In genomic region chr10:61974611-61975010, GRCh38 we compare ENCODE assay signal across 8 cellular contexts.
DNase-seq lines count a peak whose midpoint lies in the region; ATAC-seq, FAIRE-seq and TF ChIP-seq lines count a peak whose summit lies in the region.

No MANE protein-coding gene starts in this region.

- H3K27me3 ChIP-seq in Karpas-422 (ENCODE audit: low read length) (no peaks in the 10 kb centered on the region), GM12878 (replicated peaks in 1 of 2; ENCODE audit: control insufficient read depth in 2 of 2, insufficient read depth in 2 of 2, low read length in 1 of 2) (no peaks in the 10 kb centered on the region)

- TF ChIP-seq EP300 in GM12878 (IDR thresholded peaks at IDR 0.05; ENCODE audit: borderline replicate concordance in 1 of 2, control insufficient read depth in 1 of 2, low read depth in 2 of 2, low read length in 2 of 2): no peak

- no peaks in the 10 kb centered on the region for H3K9me3 ChIP-seq in Karpas-422 (ENCODE audit: low read length)
- peaks cover 6% of the 10 kb centered on the region; the same call in 2 of the 3 replicates for H3K9me3 ChIP-seq in GM12878 (replicated peaks; ENCODE audit: control insufficient read depth, insufficient read depth, low read length)

- peak; percentile 12; the same call in 1 of the 3 replicates for ATAC-seq in GM12878
- ATAC-seq in natural killer cell: no peak

- H3K4me2 ChIP-seq in Karpas-422 (ENCODE audit: low read depth, low read length, poor library complexity, severe bottlenecking): peak overlapping the region; percentile 9
- peak overlapping the region; percentile 78 for H3K4me2 ChIP-seq in GM12878 (ENCODE audit: control insufficient read depth, insufficient read depth)

- in situ Hi-C loops in GM12878 (cut with MboI): no loop called here
- in situ Hi-C loops in G401 (cut with HindIII; ENCODE audit: low sequenced_read_pairs): no loop called here

- no peak for FAIRE-seq in GM12878 (lab: Jason Lieb, UNC)

- RAD21 ChIA-PET in GM12878 (lab: Charles Lee; ENCODE audit: unreplicated experiment): interaction anchor here (1.2 to 1.5 kb wide), 2 partner anchors 32 to 78 kb away, joined by 3 to 4 read pairs; no protein-coding TSS in a partner anchor

- SMC1A ChIA-PET in GM12878 (lab: Charles Lee; ENCODE audit: uncharacterized antibody, unreplicated experiment): interaction anchor here (1.4 to 1.9 kb wide), 2 partner anchors 8 to 271 kb away, joined by 4 to 17 read pairs; no protein-coding TSS in a partner anchor

- H3K4me3 Mint-ChIP-seq in activated T-helper 1 cell treated with anti-CD3 and anti-CD28 coated beads, Interleukin-12 subunit alpha, Interleukin-12 subunit beta, Interleukin-2, Interleukin-4 antibody, amounts not matched to agents 30 ng/mL and 10 ng/mL and 1 ng/mL, durations not matched to agents 14 hours and 24 hours and 36 hours: no peak overlapping the region
- no peak overlapping the region for H3K4me3 Mint-ChIP-seq in natural killer cell

- DNase-seq in AG08396 (ENCODE audit: low spot score): peak; percentile 21
- peak; percentile 59 for DNase-seq in Karpas-422
- DNase-seq in GM12878 (ENCODE audit: low read depth, low spot score): no peak
- DNase-seq in lung microvascular endothelial cell (ENCODE audit: low read depth in 2 of 2): peak; percentile 75 to 87
- DNase-seq in G401 (ENCODE audit: low spot score): no peak
- no peak for DNase-seq in activated CD4-positive, CD25-positive, alpha-beta regulatory T cell (lab: John Stamatoyannopoulos, UW)
- DNase-seq in activated T-helper 1 cell treated with anti-CD3 and anti-CD28 coated beads, Interleukin-12 subunit alpha, Interleukin-12 subunit beta, Interleukin-2, Interleukin-4 antibody, amounts not matched to agents 30 ng/mL and 10 ng/mL and 1 ng/mL, durations not matched to agents 14 hours and 24 hours and 36 hours (ENCODE audit: low spot score): no peak
- no peak for DNase-seq in natural killer cell

- H2AFZ ChIP-seq in Karpas-422 (ENCODE audit: low read length) (no peak overlapping the region), GM12878 (ENCODE audit: control insufficient read depth, low read depth, low read length) (no peak overlapping the region)

- no peak overlapping the region for H3K9ac ChIP-seq in Karpas-422 (ENCODE audit: low read length)
- no peak overlapping the region for H3K9ac ChIP-seq in GM12878 (ENCODE audit: control insufficient read depth, insufficient read depth, low read length)

- H3K9me2 ChIP-seq in Karpas-422 (replicated peaks; ENCODE audit: insufficient read depth, low read length): no peaks in the 10 kb centered on the region

- H3K27me3 Mint-ChIP-seq in activated T-helper 1 cell treated with anti-CD3 and anti-CD28 coated beads, Interleukin-12 subunit alpha, Interleukin-12 subunit beta, Interleukin-2, Interleukin-4 antibody, amounts not matched to agents 30 ng/mL and 10 ng/mL and 1 ng/mL, durations not matched to agents 14 hours and 24 hours and 36 hours (ENCODE audit: insufficient read depth): no peaks in the 10 kb centered on the region
- no peaks in the 10 kb centered on the region for H3K27me3 Mint-ChIP-seq in natural killer cell (ENCODE audit: low read depth in 2 of 2)

- CTCF ChIA-PET in GM12878 (lab: Yijun Ruan, JAX): interaction anchor here (1.4 to 1.5 kb wide), 2 partner anchors 8 to 270 kb away, joined by 3 to 5 read pairs; no protein-coding TSS in a partner anchor

- POLR2A ChIA-PET in GM12878 (lab: Charles Lee): interaction anchor here (0.9 to 1.7 kb wide), 2 partner anchors 12 to 29 kb away, joined by 3 to 5 read pairs; no protein-coding TSS in a partner anchor

- no peak overlapping the region for H3K27ac ChIP-seq in Karpas-422 (ENCODE audit: low read length)
- peak overlapping the region; percentile 74 for H3K27ac ChIP-seq in GM12878 (ENCODE audit: control insufficient read depth, insufficient read depth)

- intact Hi-C loops in GM12878 (cut with micrococcal nuclease; ENCODE audit: unreplicated experiment): no loop called here
- intact Hi-C loops in activated T-helper 1 cell treated with anti-CD3 and anti-CD28 coated beads, Interleukin-12 subunit alpha, Interleukin-12 subunit beta, Interleukin-2, Interleukin-4 antibody, amounts not matched to agents 30 ng/mL and 10 ng/mL and 1 ng/mL, durations not matched to agents 14 hours and 24 hours and 36 hours (cut with micrococcal nuclease): no loop called here
- intact Hi-C loops in natural killer cell (cut with micrococcal nuclease): no loop called here

- H4K20me1 ChIP-seq in Karpas-422 (ENCODE audit: insufficient read depth, low read depth, low read length): no peaks in the 10 kb centered on the region
- no peaks in the 10 kb centered on the region for H4K20me1 ChIP-seq in GM12878 (ENCODE audit: control insufficient read depth, insufficient read depth)

- 14% methylated on average over 6 of the region's 6 CpGs for WGBS in GM12878 (ENCODE audit: insufficient coverage, insufficient replicate concordance, low lambda C conversion rate, missing lambda C conversion rate)

- peaks cover 52% of the 10 kb centered on the region for H3K36me3 Mint-ChIP-seq in activated T-helper 1 cell treated with anti-CD3 and anti-CD28 coated beads, Interleukin-12 subunit alpha, Interleukin-12 subunit beta, Interleukin-2, Interleukin-4 antibody, amounts not matched to agents 30 ng/mL and 10 ng/mL and 1 ng/mL, durations not matched to agents 14 hours and 24 hours and 36 hours (ENCODE audit: low read depth)
- H3K36me3 Mint-ChIP-seq in natural killer cell: no peaks in the 10 kb centered on the region

- no peak for TF ChIP-seq RAD21 in GM12878 (IDR thresholded peaks at IDR 0.05; ENCODE audit: insufficient read depth, low read depth, low read length)

- H3K4me3 ChIP-seq in Karpas-422 (ENCODE audit: low read length): no peak overlapping the region
- no peak overlapping the region for H3K4me3 ChIP-seq in GM12878

- TF ChIP-seq CTCF in GM12878 (IDR thresholded peaks at IDR 0.05 in 2 of 3, conservative IDR thresholded peaks at IDR 0.05 in 1 of 3; ENCODE audit: control insufficient read depth in 2 of 3, extremely low read depth in 1 of 3, insufficient read depth in 1 of 3, low read depth in 3 of 3, low read length in 3 of 3): no peak
- no peak for TF ChIP-seq CTCF in natural killer cell (IDR thresholded peaks at IDR 0.05)

- H3K4me1 ChIP-seq in Karpas-422 (ENCODE audit: low read length) (peaks cover 9% of the 10 kb centered on the region), GM12878 (ENCODE audit: control insufficient read depth, insufficient read depth, low read length) (peaks cover 45% of the 10 kb centered on the region)

- H3K4me1 Mint-ChIP-seq in activated T-helper 1 cell treated with anti-CD3 and anti-CD28 coated beads, Interleukin-12 subunit alpha, Interleukin-12 subunit beta, Interleukin-2, Interleukin-4 antibody, amounts not matched to agents 30 ng/mL and 10 ng/mL and 1 ng/mL, durations not matched to agents 14 hours and 24 hours and 36 hours (ENCODE audit: low read depth): peaks cover 59% of the 10 kb centered on the region
- H3K4me1 Mint-ChIP-seq in natural killer cell: peaks cover 22 to 41% of the 10 kb centered on the region in 2 donors

- TF ChIP-seq POLR2A in GM12878 (IDR thresholded peaks at IDR 0.05; ENCODE audit: low read depth, low read length): no peak

- no TSS peak for BruUV-seq in GM12878 (replicated peaks; lab: Mats Ljungman, UMichigan)

- no peak overlapping the region for H3K27ac Mint-ChIP-seq in activated T-helper 1 cell treated with anti-CD3 and anti-CD28 coated beads, Interleukin-12 subunit alpha, Interleukin-12 subunit beta, Interleukin-2, Interleukin-4 antibody, amounts not matched to agents 30 ng/mL and 10 ng/mL and 1 ng/mL, durations not matched to agents 14 hours and 24 hours and 36 hours
- H3K27ac Mint-ChIP-seq in natural killer cell: peak overlapping the region in 1 of 2 donors; percentile 14

- H3K36me3 ChIP-seq in Karpas-422 (ENCODE audit: insufficient read depth, low read length): no peaks in the 10 kb centered on the region
- peaks cover 0 to 10% of the 10 kb centered on the region in 2 experiments; a peak in 1 of 4 replicates for H3K36me3 ChIP-seq in GM12878 (ENCODE audit: control insufficient read depth in 2 of 2, insufficient read depth in 2 of 2, low read length in 1 of 2)

- no peaks in the 10 kb centered on the region for H3K79me2 ChIP-seq in Karpas-422 (ENCODE audit: low read length)
- H3K79me2 ChIP-seq in GM12878 (ENCODE audit: control insufficient read depth, insufficient read depth, low read length): peaks cover 47% of the 10 kb centered on the region

- peaks cover 4% of the 10 kb centered on the region for H3K9me3 Mint-ChIP-seq in activated T-helper 1 cell treated with anti-CD3 and anti-CD28 coated beads, Interleukin-12 subunit alpha, Interleukin-12 subunit beta, Interleukin-2, Interleukin-4 antibody, amounts not matched to agents 30 ng/mL and 10 ng/mL and 1 ng/mL, durations not matched to agents 14 hours and 24 hours and 36 hours
- H3K9me3 Mint-ChIP-seq in natural killer cell: no peaks in the 10 kb centered on the region

TF ChIP-seq in GM12878, 131 proteins besides CTCF, POLR2A, EP300 and RAD21 (continues in another document):
- TF ChIP-seq JUNB (IDR thresholded peaks at IDR 0.05): 0 out of 2 replicates have a peak, but pooled peaks have one; percentile 21
- TF ChIP-seq ZNF24 (IDR thresholded peaks at IDR 0.05): peak; percentile 87
- TF ChIP-seq TBL1XR1 (IDR thresholded peaks at IDR 0.05; ENCODE audit: low read depth, low read length): no peak
- TF ChIP-seq SUZ12 (IDR thresholded peaks at IDR 0.05; ENCODE audit: unreplicated experiment): no peak

Comparison
In these comparisons a context has a peak if more than half of its experiments do, and no peak if none do; other contexts are left out.
1. DNase-seq: peak in AG08396 (single experiment), Karpas-422 (single experiment) and lung microvascular endothelial cell (2 of 2); none in GM12878 (single experiment), G401 (single experiment), activated CD4-positive, CD25-positive, alpha-beta regulatory T cell (0 of 4), activated T-helper 1 cell treated with anti-CD3 and anti-CD28 coated beads, Interleukin-12 subunit alpha, Interleukin-12 subunit beta, Interleukin-2, Interleukin-4 antibody, amounts not matched to agents 30 ng/mL and 10 ng/mL and 1 ng/mL, durations not matched to agents 14 hours and 24 hours and 36 hours (single experiment) and natural killer cell (single experiment).